Comparison of ENCODE assay signal across 22 cellular contexts in genomic region chr5:33944543-33945132, GRCh38. TPM values are rescaled to one million over a fixed set of nuclear protein-coding genes. Genes with fewer than 3 reads are reported as not detected.
"Had no signal": no experiment of that assay in that cellular context is flagged by ENCODE, and none has a peak within 500 bp of the region (broad histone marks: within the 10 kb centered on the region; RNA-seq: fewer than 3 reads in every experiment).

No MANE protein-coding gene starts in this region.

- H3K36me3 ChIP-seq: colonic mucosa, esophagus squamous epithelium, gastrocnemius medialis, right lobe of liver, tibial nerve, vagina had no signal

- H3K4me3 ChIP-seq: colonic mucosa, dorsolateral prefrontal cortex, esophagus squamous epithelium, gastrocnemius medialis, right lobe of liver, skin epidermis, tibial nerve, vagina had no signal

- H3K9me3 ChIP-seq: colonic mucosa, esophagus squamous epithelium, gastrocnemius medialis, right lobe of liver, tibial nerve, vagina had no signal

- DNase-seq: activated B cell treated with CpG ODN at 0.5 μM for 24 hours; activated CD4-positive, alpha-beta memory T cell treated with anti-CD3 and anti-CD28 coated beads for 36 hours; activated CD4-positive, alpha-beta T cell treated with anti-CD3 and anti-CD28 coated beads for 36 hours; activated naive CD4-positive, alpha-beta T cell treated with Interleukin-2 at 50 U/mL for 16 hours; activated naive CD8-positive, alpha-beta T cell treated with anti-CD3 and anti-CD28 coated beads for 36 hours; activated T-cell treated with anti-CD3 and anti-CD28 coated beads, Interleukin-2, amount 50 U/mL, for 48 hours; colonic mucosa; dorsolateral prefrontal cortex; esophagus squamous epithelium; gastrocnemius medialis; hippocampal formation; stimulated activated CD4-positive, alpha-beta T cell treated with anti-CD3 and anti-CD28 coated beads, Interleukin-1b, Interleukin-23, amount 100 ng/mL, for 48 hours; substantia nigra had no signal

- H3K4me1 ChIP-seq: colonic mucosa, esophagus squamous epithelium, gastrocnemius medialis, right lobe of liver, tibial nerve, vagina had no signal

- H3K27ac ChIP-seq: colonic mucosa, dorsolateral prefrontal cortex, esophagus squamous epithelium, gastrocnemius medialis, right lobe of liver, skin epidermis, tibial nerve, vagina had no signal

- H3K27me3 ChIP-seq: colonic mucosa, right lobe of liver, vagina had no signal

- FAIRE-seq: astrocyte, islet of Langerhans had no signal

- ATAC-seq: activated CD4-positive, alpha-beta T cell treated with anti-CD3 and anti-CD28 coated beads for 36 hours; gastrocnemius medialis; right lobe of liver had no signal

RNA-seq across cellular contexts. Expression of gene RXFP3, which starts 8.5 kb away (rescaled TPM):
- total RNA-seq: activated B cell treated with CpG ODN at 0.5 μM for 24 hours; activated CD4-positive, alpha-beta memory T cell treated with anti-CD3 and anti-CD28 coated beads for 36 hours; activated CD4-positive, alpha-beta T cell treated with anti-CD3 and anti-CD28 coated beads for 36 hours; activated naive CD8-positive, alpha-beta T cell treated with anti-CD3 and anti-CD28 coated beads for 36 hours; astrocyte; colonic mucosa; esophagus squamous epithelium; gastrocnemius medialis; liver; mononuclear cell; myocyte; right lobe of liver; tibial nerve; vagina had no signal
- polyA plus RNA-seq: liver had no signal

RNA-seq across cellular contexts. Expression of gene SLC45A2, which starts 39.9 kb away (rescaled TPM):
- total RNA-seq: activated B cell treated with CpG ODN at 0.5 μM for 24 hours; activated CD4-positive, alpha-beta memory T cell treated with anti-CD3 and anti-CD28 coated beads for 36 hours; activated CD4-positive, alpha-beta T cell treated with anti-CD3 and anti-CD28 coated beads for 36 hours; activated naive CD8-positive, alpha-beta T cell treated with anti-CD3 and anti-CD28 coated beads for 36 hours; gastrocnemius medialis; tibial nerve; vagina had no signal

RNA-seq across cellular contexts. Expression of gene ADAMTS12, which starts 52.8 kb away (rescaled TPM):
- total RNA-seq: activated B cell treated with CpG ODN at 0.5 μM for 24 hours; activated CD4-positive, alpha-beta memory T cell treated with anti-CD3 and anti-CD28 coated beads for 36 hours; activated CD4-positive, alpha-beta T cell treated with anti-CD3 and anti-CD28 coated beads for 36 hours; activated naive CD8-positive, alpha-beta T cell treated with anti-CD3 and anti-CD28 coated beads for 36 hours had no signal
